Comparison of ENCODE assay signal across 8 cellular contexts in the genomic region with DNA sequence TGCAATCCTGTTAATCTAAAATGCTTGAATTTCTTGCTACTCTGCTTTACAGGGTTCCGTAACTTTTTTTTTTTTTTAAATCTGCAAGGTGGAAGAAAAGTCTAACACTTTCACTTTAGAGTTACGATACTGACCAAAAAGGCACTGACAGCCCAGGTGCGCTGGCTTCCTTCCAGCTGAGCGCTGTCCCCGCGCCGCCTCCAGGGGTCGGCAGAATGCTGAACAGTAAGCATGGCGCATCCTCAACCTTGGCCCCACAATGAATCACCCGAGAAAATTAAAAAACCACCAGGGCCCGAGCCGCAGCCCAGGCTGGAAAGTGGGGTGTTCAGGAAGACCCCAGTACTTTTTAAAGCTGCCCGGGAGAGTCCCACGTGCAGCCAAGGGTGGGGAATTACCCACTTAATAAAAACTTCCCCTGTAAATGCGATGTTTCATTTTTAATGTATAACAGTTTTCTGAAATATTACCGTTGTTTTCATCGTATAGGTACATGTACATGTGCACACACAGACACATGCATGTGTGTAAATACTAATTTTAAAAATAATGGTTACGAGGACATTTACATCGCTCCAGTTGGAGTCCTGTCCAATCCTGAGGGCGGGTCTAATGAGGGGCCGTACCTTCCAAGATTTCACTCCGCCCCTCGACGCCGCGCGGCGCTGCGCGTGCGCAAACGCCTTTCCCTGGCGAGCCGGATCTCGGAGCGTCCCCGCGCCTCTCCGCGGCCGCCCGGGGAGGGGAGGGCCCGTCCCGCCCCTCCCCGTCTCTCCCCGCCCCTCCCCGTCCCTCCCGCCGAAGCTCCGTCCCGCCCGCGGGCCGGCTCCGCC. TPM values are rescaled to one million over a fixed set of nuclear protein-coding genes. Genes with fewer than 3 reads are reported as not detected.
DNase-seq lines count a peak whose midpoint lies in the region; ATAC-seq and TF ChIP-seq lines count a peak whose summit lies in the region.

No MANE protein-coding gene starts in this region.

- peaks cover 9% of the 10 kb centered on the region for H3K4me1 Mint-ChIP-seq in T-helper 17 cell

- no peaks in the 10 kb centered on the region for H3K36me3 Mint-ChIP-seq in T-helper 17 cell (ENCODE audit: low read depth)

- H3K27me3 ChIP-seq in right atrium auricular region: no peaks in the 10 kb centered on the region
- H3K27me3 ChIP-seq in psoas muscle (ENCODE audit: insufficient read depth in 3 of 3, low read length in 2 of 3): no peaks in the 10 kb centered on the region

- no peaks in the 10 kb centered on the region for H3K27me3 Mint-ChIP-seq in T-helper 17 cell

- peak; percentile 76 for ATAC-seq in HG02938 (IDR thresholded peaks at IDR 0.05; ENCODE audit: unreplicated experiment)
- peak; percentile 89 for ATAC-seq in T-helper 17 cell
- peak; percentile 94 to 95 (median 94) for ATAC-seq in psoas muscle

- 0 to 1% (median 0%) methylated on average over 31 to 51 of the region's 55 CpGs for WGBS in psoas muscle, 3 donors
- WGBS in urinary bladder: under 1% methylated on average over 55 of the region's 55 CpGs

- H3K9me3 ChIP-seq in T-helper 17 cell (ENCODE audit: control insufficient read depth, low read length, poor library complexity, severe bottlenecking) (no peaks in the 10 kb centered on the region), right atrium auricular region (no peaks in the 10 kb centered on the region), psoas muscle (no peaks in the 10 kb centered on the region)

- H3K4me3 ChIP-seq in right atrium auricular region: peak overlapping the region; percentile 99
- H3K4me3 ChIP-seq in psoas muscle: peak overlapping the region; percentile 97
- peak overlapping the region; percentile 83 for H3K4me3 ChIP-seq in urinary bladder (ENCODE audit: low read depth, low read length)

- H3K27ac Mint-ChIP-seq in T-helper 17 cell: peak overlapping the region; percentile 74

- DNase-seq in GM13977 (ENCODE audit: low spot score) (peak; percentile 99), NCI-H146 treated with DMSO at 0.1 percent for 48 hours (lab: John Stamatoyannopoulos, UW; ENCODE audit: unreplicated experiment) (peak; percentile 96), T-helper 17 cell (peak; percentile 93 to 96 (median 94)), anterior cingulate cortex (lab: John Stamatoyannopoulos, UW) (peak in 57 of 58 donors; percentile 62 to 94 (median 89)), right atrium auricular region (ENCODE audit: low spot score) (peak; percentile 87), psoas muscle (peak; percentile 93 to 97)

- no peaks in the 10 kb centered on the region for H3K36me3 ChIP-seq in right atrium auricular region
- no peaks in the 10 kb centered on the region for H3K36me3 ChIP-seq in psoas muscle (ENCODE audit: insufficient read depth in 1 of 2, low read depth in 1 of 2)
- H3K36me3 ChIP-seq in urinary bladder (ENCODE audit: insufficient read depth): no peaks in the 10 kb centered on the region

- H3K4me3 Mint-ChIP-seq in T-helper 17 cell: peak overlapping the region; percentile 93

- in situ Hi-C loops in GM13977 (cut with MboI; ENCODE audit: low pct_unique_long_range_greater_than_20kb, low sequenced_read_pairs, unreplicated experiment): no loop called here

- H3K4me1 ChIP-seq in right atrium auricular region (peaks cover 0 to 18% of the 10 kb centered on the region in 2 donors), psoas muscle (peaks cover 17% of the 10 kb centered on the region), urinary bladder (ENCODE audit: insufficient read depth) (no peaks in the 10 kb centered on the region)

- H3K27ac ChIP-seq in right atrium auricular region: peak overlapping the region; percentile 95
- H3K27ac ChIP-seq in psoas muscle: peak overlapping the region; percentile 96
- H3K27ac ChIP-seq in urinary bladder (ENCODE audit: low read depth): no peak overlapping the region

- intact Hi-C loops in psoas muscle (cut with DNase I): loop anchor here (5.0 to 10.0 kb wide), 2 partner anchors 82 to 149 kb away; a partner anchor contains a TSS

- TF ChIP-seq CTCF in GM13977 (IDR thresholded peaks at IDR 0.05; ENCODE audit: extremely low read depth, insufficient read depth, missing control alignments): peak; percentile 85
- peak; percentile 52 to 72 for TF ChIP-seq CTCF in right atrium auricular region (IDR thresholded peaks at IDR 0.05)
- TF ChIP-seq CTCF in psoas muscle (IDR thresholded peaks at IDR 0.05): peak; percentile 68

RNA-seq across cellular contexts. Expression of a gene that starts 0.4 kb away (rescaled TPM):
- 10 to 100 TPM; 18.3 to 20.8 TPM for total RNA-seq in T-helper 17 cell
- total RNA-seq in right atrium auricular region: 10 to 100 TPM; 45.5 to 54.9 TPM
- 10 to 100 TPM; 26.8 to 39.0 (median 30.5) TPM for total RNA-seq in psoas muscle
- polyA plus RNA-seq in psoas muscle: 10 to 100 TPM; 25.9 to 35.6 (median 30.7) TPM
- 80.8 TPM for total RNA-seq in urinary bladder
- 73.5 TPM for polyA plus RNA-seq in urinary bladder

RNA-seq across cellular contexts. Expression of a gene that starts 19.9 kb away (rescaled TPM):
- 10 to 100 TPM; 33.0 to 34.7 TPM for total RNA-seq in T-helper 17 cell
- total RNA-seq in right atrium auricular region: 10 to 100 TPM; 14.6 to 17.0 TPM
- total RNA-seq in psoas muscle: 10 to 100 TPM; 14.7 to 32.4 (median 22.3) TPM
- 1 to 10 TPM; 6.9 to 8.4 (median 8.3) TPM for polyA plus RNA-seq in psoas muscle
- total RNA-seq in urinary bladder: 60.9 TPM
- polyA plus RNA-seq in urinary bladder: 19.6 TPM
